ENCODE assay signal across 12 cellular contexts in the genomic region with DNA sequence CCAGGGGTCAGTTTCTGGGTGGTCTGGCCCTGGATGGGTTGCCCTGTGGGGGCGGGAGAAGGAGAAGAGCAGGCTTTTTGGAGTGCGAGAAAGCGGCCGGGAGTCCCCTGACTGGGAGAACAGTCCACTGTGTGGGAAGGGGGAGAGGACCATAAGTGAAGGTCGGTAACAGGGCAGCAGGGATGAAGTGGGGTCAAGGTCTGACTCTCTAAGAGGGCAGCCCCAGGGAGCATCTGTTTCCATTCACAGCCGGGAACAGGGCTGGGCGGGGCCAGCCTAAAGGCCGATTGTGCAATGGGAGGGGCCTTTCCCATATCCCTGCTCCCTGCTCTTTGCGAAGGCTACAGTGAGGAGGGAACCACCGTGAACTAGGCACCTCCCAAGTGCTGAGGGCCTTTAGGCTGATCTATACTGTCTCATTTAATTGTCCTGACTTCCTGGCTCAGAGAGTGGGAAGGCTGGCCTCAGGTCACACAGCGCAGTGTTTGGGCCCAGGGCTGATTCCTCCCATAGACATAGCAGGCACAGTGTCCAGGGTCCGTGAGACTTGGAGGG. TPM values are rescaled to one million over a fixed set of nuclear protein-coding genes. Genes with fewer than 3 reads are reported as not detected.
DNase-seq lines count a peak whose midpoint lies in the region; ATAC-seq and TF ChIP-seq lines count a peak whose summit lies in the region.
"Had no signal": no experiment of that assay in that cellular context is flagged by ENCODE, and none has a peak within 500 bp of the region (broad histone marks: within the 10 kb centered on the region; RNA-seq: fewer than 3 reads in every experiment).

No MANE protein-coding gene starts in this region.

- no peaks in the 10 kb centered on the region for H3K79me1 ChIP-seq in IMR-90 (ENCODE audit: low read depth in 1 of 2, low read length in 2 of 2)

- in situ Hi-C loops in IMR-90 (cut with MboI; ENCODE audit: low sequenced_read_pairs), result loop anchor here (5.0 to 25.0 kb wide), 3 partner anchors 208 to 428 kb away; partner anchors contain the start of gene KLHL36

- POLR2A ChIA-PET in IMR-90 (lab: Charles Lee; ENCODE audit: unreplicated experiment), result no interaction called here

- no peak overlapping the region for H2BK5ac ChIP-seq in IMR-90 (ENCODE audit: low read depth, low read length, poor library complexity, severe bottlenecking)

- peak overlapping the region; percentile 44 for H2AK9ac ChIP-seq in IMR-90 (replicated peaks; ENCODE audit: low read depth, low read length, poor library complexity)

- peak overlapping the region; percentile 52; the same call in 1 of the 2 replicates for H3K18ac ChIP-seq in IMR-90 (ENCODE audit: low read depth, low read length)

- no peak for TF ChIP-seq CTCF in IMR-90 (conservative IDR thresholded peaks at IDR 0.05; ENCODE audit: low read depth, low read length)
- no peak for TF ChIP-seq CTCF in epithelial cell of esophagus (IDR thresholded peaks at IDR 0.05; ENCODE audit: insufficient read depth, low read depth, low read length, missing control alignments)
- no peak for TF ChIP-seq CTCF in spleen (IDR thresholded peaks at IDR 0.05 in 8 of 11, conservative IDR thresholded peaks at IDR 0.05 in 3 of 11)

- peak overlapping the region; percentile 72; the same call in 1 of the 2 replicates for H4K91ac ChIP-seq in IMR-90 (ENCODE audit: insufficient read depth, low read depth, low read length)

- H4K20me1 ChIP-seq in IMR-90 (ENCODE audit: insufficient read depth, low read length), result no peaks in the 10 kb centered on the region

- peak overlapping the region; percentile 50 for H2AFZ ChIP-seq in IMR-90 (replicated peaks; ENCODE audit: low read length, poor library complexity)

- WGBS in IMR-90 (ENCODE audit: extremely low coverage in 2 of 2, insufficient read length in 1 of 2), 2 experiments, result 33% methylated on average over 6 of the region's 12 CpGs; no CpG with 5 or more reads in 1 of the 2 experiments
- WGBS in spleen, 5 donors, result 42 to 65% (median 56%) methylated on average over 12 of the region's 12 CpGs

- TF ChIP-seq POLR2A in IMR-90 (IDR thresholded peaks at IDR 0.05; ENCODE audit: low read depth, low read length) (no peak), spleen (IDR thresholded peaks at IDR 0.05) (no peak)

- peak; percentile 75 for ATAC-seq in IMR-90 (ENCODE audit: low read depth)
- no peak for ATAC-seq in GM21526 (IDR thresholded peaks at IDR 0.05; ENCODE audit: low FRiP score, unreplicated experiment)
- ATAC-seq in GM18870 (IDR thresholded peaks at IDR 0.05; ENCODE audit: unreplicated experiment), result no peak

- no peak overlapping the region for H3K14ac ChIP-seq in IMR-90 (replicated peaks; ENCODE audit: low read depth, low read length)

- H3K9me3 ChIP-seq in IMR-90 (ENCODE audit: control insufficient read depth, insufficient read depth, low read length) (peaks cover 4% of the 10 kb centered on the region), spleen (no peaks in the 10 kb centered on the region)

- CTCF ChIA-PET in IMR-90 (lab: Yijun Ruan, JAX), result interaction anchor here (0.9 kb wide), 1 partner anchor 24 kb away, joined by 3 read pairs; no protein-coding TSS in a partner anchor

- H3K56ac ChIP-seq in IMR-90 (ENCODE audit: extremely low read depth, insufficient read depth, low read length), result no peak overlapping the region

- H3K36me3 ChIP-seq in IMR-90 (ENCODE audit: control insufficient read depth, insufficient read depth, low read length), result no peaks in the 10 kb centered on the region
- H3K36me3 ChIP-seq in spleen, result no peaks in the 10 kb centered on the region

- H4K8ac ChIP-seq in IMR-90 (ENCODE audit: low read depth in 2 of 2, low read length in 2 of 2), result peak overlapping the region; percentile 54 to 61; a peak in 2 of 4 replicates

- H3K23ac ChIP-seq in IMR-90 (ENCODE audit: low read depth, low read length), result 0 out of 2 replicates have a peak overlapping the region, but pooled peaks have one; percentile 2

- H3K27ac ChIP-seq in IMR-90 (ENCODE audit: insufficient read depth, low read length) (peak overlapping the region; percentile 11), spleen (peak overlapping the region in 6 of 8 donors; percentile 13 to 75 (median 70))

- no peak overlapping the region for H3K4me3 ChIP-seq in IMR-90 (ENCODE audit: insufficient read depth, low read depth, low read length)
- no peak overlapping the region for H3K4me3 ChIP-seq in epithelial cell of esophagus (ENCODE audit: low read length)
- no peak overlapping the region for H3K4me3 ChIP-seq in spleen

- peak overlapping the region; percentile 89; the same call in 1 of the 3 replicates for H2BK15ac ChIP-seq in IMR-90 (ENCODE audit: low read depth, low read length)

- dilution Hi-C loops in IMR-90 (cut with HindIII; ENCODE audit: low sequenced_read_pairs, unreplicated experiment), result no loop called here

- no TSS peak for BruUV-seq in IMR-90 (replicated peaks; lab: Mats Ljungman, UMichigan)

- H4K5ac ChIP-seq in IMR-90 (ENCODE audit: low read depth, low read length), result peak overlapping the region; percentile 74

- peaks cover 15% of the 10 kb centered on the region for H3K4me1 ChIP-seq in IMR-90 (ENCODE audit: control insufficient read depth, insufficient read depth, low read length)
- peaks cover 15 to 45% (median 30%) of the 10 kb centered on the region in 6 donors for H3K4me1 ChIP-seq in spleen

- H3K27me3 ChIP-seq in IMR-90 (ENCODE audit: control insufficient read depth, insufficient read depth, low read length) (no peaks in the 10 kb centered on the region), spleen (replicated peaks in 1 of 7) (peaks cover 0 to 26% (median 0%) of the 10 kb centered on the region in 7 donors)

- DNase-seq in IMR-90 (no peak), epithelial cell of esophagus (ENCODE audit: low read depth) (peak; percentile 23), left kidney (ENCODE audit: low read depth, low spot score) (peak; percentile 66), spleen (peak; percentile 80), LoVo (ENCODE audit: low spot score) (no peak), NAMALWA (ENCODE audit: low spot score) (no peak)
- DNase-seq: activated naive CD4-positive, alpha-beta T cell treated with anti-CD3 and anti-CD28 coated beads, Interleukin-2, amount 50 U/mL, for 16 hours had no signal

- no peak overlapping the region; the same call in 1 of the 2 replicates for H3K4me2 ChIP-seq in IMR-90 (ENCODE audit: low read depth, low read length)

- H2BK120ac ChIP-seq in IMR-90 (ENCODE audit: low read depth, low read length), result peak overlapping the region; percentile 41

- peaks cover 7% of the 10 kb centered on the region for H3K9me1 ChIP-seq in IMR-90 (ENCODE audit: insufficient read depth, low read length)

- no peak for TF ChIP-seq RAD21 in IMR-90 (IDR thresholded peaks at IDR 0.05; ENCODE audit: low read length)

- intact Hi-C loops in IMR-90 (cut with micrococcal nuclease) (no loop called here), spleen (cut with DNase I; ENCODE audit: low total_unique reads) (no loop called here)

- H3K4ac ChIP-seq in IMR-90 (ENCODE audit: low read depth, low read length), result peak overlapping the region; percentile 59

- H2BK20ac ChIP-seq in IMR-90 (ENCODE audit: low read depth, low read length), result peak overlapping the region; percentile 71

- 0 out of 2 replicates have a peak overlapping the region, but pooled peaks have one; percentile 32 for H3K9ac ChIP-seq in IMR-90 (ENCODE audit: low read depth, low read length)

- H2AK5ac ChIP-seq in IMR-90 (ENCODE audit: low read depth, low read length), result peak overlapping the region; percentile 37

TF ChIP-seq in IMR-90, 13 proteins besides CTCF, POLR2A, EP300 and RAD21:
- peak; percentile 90 for TF ChIP-seq CEBPB (IDR thresholded peaks at IDR 0.05; ENCODE audit: low read depth, low read length)
- no peak for TF ChIP-seq NFE2L2 (IDR thresholded peaks at IDR 0.05; ENCODE audit: low read depth, low read length)
- TF ChIP-seq, protein P1, sequence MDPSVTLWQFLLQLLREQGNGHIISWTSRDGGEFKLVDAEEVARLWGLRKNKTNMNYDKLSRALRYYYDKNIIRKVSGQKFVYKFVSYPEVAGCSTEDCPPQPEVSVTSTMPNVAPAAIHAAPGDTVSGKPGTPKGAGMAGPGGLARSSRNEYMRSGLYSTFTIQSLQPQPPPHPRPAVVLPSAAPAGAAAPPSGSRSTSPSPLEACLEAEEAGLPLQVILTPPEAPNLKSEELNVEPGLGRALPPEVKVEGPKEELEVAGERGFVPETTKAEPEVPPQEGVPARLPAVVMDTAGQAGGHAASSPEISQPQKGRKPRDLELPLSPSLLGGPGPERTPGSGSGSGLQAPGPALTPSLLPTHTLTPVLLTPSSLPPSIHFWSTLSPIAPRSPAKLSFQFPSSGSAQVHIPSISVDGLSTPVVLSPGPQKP (IDR thresholded peaks at IDR 0.05; ENCODE audit: borderline replicate concordance, low read depth, low read length), result no peak

RNA-seq across cellular contexts. Expression of gene WFDC1, which starts 10.4 kb away (rescaled TPM):
- 4.7 and 5.0 TPM in 2 replicates for total RNA-seq in IMR-90 (2012; rRNA removed)
- polyA plus RNA-seq in IMR-90 (2012; rRNA removed), result 6.8 and 7.0 TPM in 2 replicates
- polyA plus RNA-seq in IMR-90 (2012; cell fraction: cytosol; rRNA removed), result 3.9 and 5.8 TPM in 2 replicates
- polyA plus RNA-seq in IMR-90 (2012; cell fraction: nucleus; rRNA removed; ENCODE audit: low replicate concordance), result 4.6 and 4.9 TPM in 2 replicates
- 1 to 10 TPM; 1.6 to 6.6 (median 2.3) TPM for total RNA-seq in spleen
- polyA plus RNA-seq in spleen, result 1 to 10 TPM; 1.8 to 2.2 (median 2.1) TPM
- total RNA-seq: Daoy, endothelial cell of umbilical vein had no signal
- polyA plus RNA-seq: endothelial cell of umbilical vein, neural cell had no signal

RNA-seq across cellular contexts. Expression of gene KCNG4, which starts 44.4 kb away (rescaled TPM):
- total RNA-seq in IMR-90 (2012; rRNA removed) (not detected in 2 replicates), spleen (not detected)
- polyA plus RNA-seq in IMR-90 (2012; rRNA removed) (not detected in 2 replicates), spleen (not detected)
- not detected in 2 replicates for polyA plus RNA-seq in IMR-90 (2012; cell fraction: cytosol; rRNA removed)
- not detected in 2 replicates for polyA plus RNA-seq in IMR-90 (2012; cell fraction: nucleus; rRNA removed; ENCODE audit: low replicate concordance)
- total RNA-seq: Daoy, endothelial cell of umbilical vein had no signal
- polyA plus RNA-seq: endothelial cell of umbilical vein, neural cell had no signal

Comparison
In these comparisons a context has a peak if more than half of its experiments do, and no peak if none do; other contexts are left out.
1. DNase-seq: peak in epithelial cell of esophagus (single experiment), left kidney (single experiment) and spleen (single experiment); none in IMR-90 (single experiment), LoVo (single experiment) and NAMALWA (single experiment).